ENCODE assay signal across 10 cellular contexts in the genomic region with DNA sequence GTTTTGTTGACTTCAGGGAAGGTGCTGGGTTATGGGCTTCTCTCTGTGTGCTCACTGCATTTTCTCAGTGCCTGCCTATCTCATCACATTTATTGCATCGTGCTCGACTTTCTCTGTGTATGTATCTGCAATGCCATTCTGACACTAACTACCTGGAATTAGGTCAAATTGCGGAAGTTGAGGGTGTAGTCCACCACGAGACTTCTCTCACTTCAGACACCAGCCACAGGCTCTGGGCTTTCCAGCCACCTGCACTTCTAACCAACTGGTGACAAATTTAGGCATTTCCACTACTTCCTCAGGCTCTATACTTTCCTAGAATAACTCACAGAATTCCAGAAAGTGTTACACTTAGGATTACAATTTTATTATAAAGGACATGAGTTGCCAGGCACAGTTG.
DNase-seq lines count a peak whose midpoint lies in the region; ATAC-seq and TF ChIP-seq lines count a peak whose summit lies in the region.
"Had no signal": no experiment of that assay in that cellular context is flagged by ENCODE, and none has a peak within 500 bp of the region (broad histone marks: within the 10 kb centered on the region; RNA-seq: fewer than 3 reads in every experiment).

No MANE protein-coding gene starts in this region.

- H3K9me3 Mint-ChIP-seq in stimulated activated naive B cell treated with anti-CD40 and anti-IgM and Interleukin-4, amounts not matched to agents 10 μg/mL and 1 μg/mL and 100 μg/mL, for 72 hours, result peaks cover 2 to 7% of the 10 kb centered on the region in 2 donors

- H3K4me3 Mint-ChIP-seq in stimulated activated naive B cell treated with anti-CD40 and anti-IgM and Interleukin-4, amounts not matched to agents 10 μg/mL and 1 μg/mL and 100 μg/mL, for 72 hours, result peak overlapping the region in 1 of 2 donors; percentile 41

- no peaks in the 10 kb centered on the region for H3K27me3 Mint-ChIP-seq in stimulated activated naive B cell treated with anti-CD40 and anti-IgM and Interleukin-4, amounts not matched to agents 10 μg/mL and 1 μg/mL and 100 μg/mL, for 72 hours

- TF ChIP-seq CTCF in dorsolateral prefrontal cortex (IDR thresholded peaks at IDR 0.05 in 54 of 56, conservative IDR thresholded peaks at IDR 0.05 in 2 of 56; ENCODE audit: low read depth in 1 of 56, partially characterized antibody in 56 of 56), result no peak

- no peaks in the 10 kb centered on the region for H3K27me3 ChIP-seq in dorsolateral prefrontal cortex

- peaks cover 2 to 3% of the 10 kb centered on the region in 2 donors for H3K36me3 Mint-ChIP-seq in stimulated activated naive B cell treated with anti-CD40 and anti-IgM and Interleukin-4, amounts not matched to agents 10 μg/mL and 1 μg/mL and 100 μg/mL, for 72 hours

- peaks cover 9 to 18% of the 10 kb centered on the region in 2 donors for H3K4me1 Mint-ChIP-seq in stimulated activated naive B cell treated with anti-CD40 and anti-IgM and Interleukin-4, amounts not matched to agents 10 μg/mL and 1 μg/mL and 100 μg/mL, for 72 hours

- ATAC-seq in HG02870 (IDR thresholded peaks at IDR 0.05; ENCODE audit: unreplicated experiment), result peak; percentile 67
- ATAC-seq in stimulated activated naive B cell treated with anti-CD40 and anti-IgM and Interleukin-4, amounts not matched to agents 10 μg/mL and 1 μg/mL and 100 μg/mL, for 72 hours (replicated peaks), result peak; percentile 76 to 80

- intact Hi-C loops in dorsolateral prefrontal cortex (cut with DNase I), result no loop called here

- no peak overlapping the region for H3K27ac ChIP-seq in dorsolateral prefrontal cortex
- H3K27ac ChIP-seq: 22Rv1 had no signal

- DNase-seq in NOMO-1 treated with DMSO at 0.1 percent for 48 hours (lab: John Stamatoyannopoulos, UW; ENCODE audit: unreplicated experiment) (peak; percentile 45), NOMO-1 treated with dmso at 0.1 percent for 144 hours (lab: John Stamatoyannopoulos, UW; ENCODE audit: unreplicated experiment) (no peak), NAMALWA (ENCODE audit: low spot score) (peak; percentile 77), retina (no peak), hypothalamus (lab: John Stamatoyannopoulos, UW) (no peak), dorsolateral prefrontal cortex (no peak)
- DNase-seq in stimulated activated naive B cell treated with anti-CD40 and anti-IgM and Interleukin-4, amounts not matched to agents 10 μg/mL and 1 μg/mL and 100 μg/mL, for 72 hours, result peak; percentile 71
- DNase-seq: NCI-H526 treated with DMSO at 0.1 percent for 48 hours had no signal

- H3K27ac Mint-ChIP-seq in stimulated activated naive B cell treated with anti-CD40 and anti-IgM and Interleukin-4, amounts not matched to agents 10 μg/mL and 1 μg/mL and 100 μg/mL, for 72 hours, result peak overlapping the region; percentile 99

- no peak overlapping the region for H3K4me3 ChIP-seq in dorsolateral prefrontal cortex

Comparison
In these comparisons a context has a peak if more than half of its experiments do, and no peak if none do; other contexts are left out.
1. DNase-seq: peak in NOMO-1 treated with DMSO at 0.1 percent for 48 hours (single experiment), NAMALWA (single experiment) and stimulated activated naive B cell treated with anti-CD40 and anti-IgM and Interleukin-4, amounts not matched to agents 10 μg/mL and 1 μg/mL and 100 μg/mL, for 72 hours (single experiment); none in NOMO-1 treated with dmso at 0.1 percent for 144 hours (single experiment), retina (single experiment), hypothalamus (0 of 51) and dorsolateral prefrontal cortex (0 of 10).